ENCODE assay signal across 35 cellular contexts in the genomic region with DNA sequence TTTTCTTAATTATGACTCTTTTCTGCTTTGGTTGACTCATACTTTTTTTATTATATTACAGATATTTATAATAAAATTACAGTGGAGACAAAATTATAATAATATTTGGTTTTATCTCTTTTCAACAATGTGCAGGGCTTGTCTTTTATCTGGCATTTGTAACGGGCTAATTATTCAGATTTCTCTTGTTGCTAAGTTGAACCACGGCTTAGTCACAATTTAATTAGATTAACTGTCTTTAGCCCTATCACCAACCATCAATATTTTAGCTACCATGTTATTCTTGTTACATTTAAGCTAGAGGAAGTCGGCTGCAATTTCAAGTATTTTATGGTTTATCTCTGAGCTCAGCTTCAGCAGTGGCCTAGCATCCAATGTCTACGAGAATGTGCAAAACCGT.
DNase-seq lines count a peak whose midpoint lies in the region; ATAC-seq and TF ChIP-seq lines count a peak whose summit lies in the region.
"Had no signal": no experiment of that assay in that cellular context is flagged by ENCODE, and none has a peak within 500 bp of the region (broad histone marks: within the 10 kb centered on the region; RNA-seq: fewer than 3 reads in every experiment).

No MANE protein-coding gene starts in this region.

- CTCF ChIA-PET in SK-N-SH (lab: Yijun Ruan, JAX) = interaction anchor here (0.7 to 2.0 kb wide), 6 partner anchors 10 to 41 kb away, joined by 3 to 5 read pairs (median 4); no protein-coding TSS in a partner anchor
- CTCF ChIA-PET in activated CD4-positive, alpha-beta memory T cell treated with anti-CD3 and anti-CD28 coated beads for 36 hours (lab: Charles Lee) = no interaction called here

- H3K27ac ChIP-seq in SK-N-SH (ENCODE audit: low read depth in 2 of 2, low read length in 1 of 2) (peak overlapping the region in 1 of 2 experiments; percentile 92; a peak in 2 of 4 replicates), SU-DHL-6 (ENCODE audit: low read depth, low read length) (no peak overlapping the region), ovary (no peak overlapping the region)
- H3K27ac ChIP-seq: 22Rv1; A549; BLaER1; BLaER1 treated with 17β-estradiol and CSF1 and Interleukin-3, amounts not matched to agents 10 nM and 100 nM; C4-2B had no signal

- H3K27ac Mint-ChIP-seq in natural killer cell = no peak overlapping the region
- H3K27ac Mint-ChIP-seq in activated CD4-positive, alpha-beta memory T cell treated with anti-CD3 and anti-CD28 coated beads for 36 hours = no peak overlapping the region
- H3K27ac Mint-ChIP-seq: B cell; CD14-positive monocyte; CD4-positive, alpha-beta memory T cell; CD4-positive, alpha-beta T cell; CD4-positive, CD25-positive, alpha-beta regulatory T cell; CD8-positive, alpha-beta memory T cell; CD8-positive, alpha-beta T cell had no signal

- H3K27me3 Mint-ChIP-seq in natural killer cell (ENCODE audit: low read depth in 2 of 2) = no peaks in the 10 kb centered on the region
- no peaks in the 10 kb centered on the region for H3K27me3 Mint-ChIP-seq in activated CD4-positive, alpha-beta memory T cell treated with anti-CD3 and anti-CD28 coated beads for 36 hours
- H3K27me3 Mint-ChIP-seq: B cell; CD4-positive, alpha-beta memory T cell; CD4-positive, alpha-beta T cell; CD4-positive, CD25-positive, alpha-beta regulatory T cell; CD8-positive, alpha-beta memory T cell had no signal

- intact Hi-C loops in natural killer cell (cut with micrococcal nuclease) = no loop called here
- intact Hi-C loops in ovary (cut with DNase I) = no loop called here
- intact Hi-C loops in activated CD4-positive, alpha-beta memory T cell treated with anti-CD3 and anti-CD28 coated beads for 36 hours (cut with micrococcal nuclease) = no loop called here

- no peak overlapping the region for H3K4me3 Mint-ChIP-seq in natural killer cell
- H3K4me3 Mint-ChIP-seq in activated CD4-positive, alpha-beta memory T cell treated with anti-CD3 and anti-CD28 coated beads for 36 hours = no peak overlapping the region
- H3K4me3 Mint-ChIP-seq: B cell; CD14-positive monocyte; CD4-positive, alpha-beta memory T cell; CD4-positive, alpha-beta T cell; CD4-positive, CD25-positive, alpha-beta regulatory T cell; CD8-positive, alpha-beta memory T cell; CD8-positive, alpha-beta T cell had no signal

- H4K20me1 ChIP-seq in SK-N-SH (ENCODE audit: insufficient read depth) (no peaks in the 10 kb centered on the region), SU-DHL-6 (ENCODE audit: low read depth, low read length) (no peaks in the 10 kb centered on the region)
- H4K20me1 ChIP-seq: BLaER1; BLaER1 treated with 17β-estradiol and CSF1 and Interleukin-3, amounts not matched to agents 10 nM and 100 nM had no signal

- no peaks in the 10 kb centered on the region for H3K27me3 ChIP-seq in SK-N-SH (ENCODE audit: insufficient read depth)
- no peaks in the 10 kb centered on the region for H3K27me3 ChIP-seq in SU-DHL-6 (ENCODE audit: low read length)
- H3K27me3 ChIP-seq in ovary = no peaks in the 10 kb centered on the region
- H3K27me3 ChIP-seq: BE2C; BLaER1; BLaER1 treated with 17β-estradiol and CSF1 and Interleukin-3, amounts not matched to agents 10 nM and 100 nM had no signal

- TF ChIP-seq CTCF in SK-N-SH (IDR thresholded peaks at IDR 0.05) = no peak
- no peak for TF ChIP-seq CTCF in SU-DHL-6 (IDR thresholded peaks at IDR 0.05; ENCODE audit: insufficient read depth, low read length, poor library complexity, severe bottlenecking)
- no peak for TF ChIP-seq CTCF in natural killer cell (IDR thresholded peaks at IDR 0.05)
- TF ChIP-seq CTCF in ovary (IDR thresholded peaks at IDR 0.05) = no peak

- H3F3A ChIP-seq in SK-N-SH (replicated peaks; ENCODE audit: insufficient read depth) (no peaks in the 10 kb centered on the region), SU-DHL-6 (ENCODE audit: insufficient read depth) (no peaks in the 10 kb centered on the region)

- H3K79me2 ChIP-seq in SK-N-SH (ENCODE audit: insufficient read depth) = no peaks in the 10 kb centered on the region
- no peaks in the 10 kb centered on the region for H3K79me2 ChIP-seq in SU-DHL-6 (ENCODE audit: insufficient read depth, low read length)

- H3K9me2 ChIP-seq in SK-N-SH (0 out of 2 replicates have a peak, but pooled peaks cover 4% of the 10 kb centered on the region), SU-DHL-6 (replicated peaks; ENCODE audit: insufficient read depth, low read length) (no peaks in the 10 kb centered on the region)

- TF ChIP-seq RAD21 in SK-N-SH (IDR thresholded peaks at IDR 0.05; ENCODE audit: low read length) = peak; percentile 33

- no peak overlapping the region for H2AFZ ChIP-seq in SK-N-SH (ENCODE audit: low read depth)
- peak overlapping the region; percentile 34 for H2AFZ ChIP-seq in SU-DHL-6 (ENCODE audit: low read depth, low read length, severe bottlenecking)

- H3K9me3 Mint-ChIP-seq in natural killer cell = peaks cover 12 to 18% of the 10 kb centered on the region in 2 donors
- no peaks in the 10 kb centered on the region for H3K9me3 Mint-ChIP-seq in activated CD4-positive, alpha-beta memory T cell treated with anti-CD3 and anti-CD28 coated beads for 36 hours

- DNase-seq in NCI-H82 (lab: John Stamatoyannopoulos, UW) = peak; percentile 7
- DNase-seq in NCI-H82 treated with DMSO at 0.1 percent for 48 hours (lab: John Stamatoyannopoulos, UW; ENCODE audit: unreplicated experiment) = no peak
- peak; percentile 32 for DNase-seq in SK-N-SH
- no peak for DNase-seq in natural killer cell
- DNase-seq in ovary = no peak
- no peak for DNase-seq in activated CD4-positive, alpha-beta memory T cell treated with anti-CD3 and anti-CD28 coated beads for 36 hours
- DNase-seq: 8988T; ACHN; AML-193; BE2C; C1 segment of cervical spinal cord; Caco-2; Calu3; CD4-positive, alpha-beta memory T cell; CD4-positive, alpha-beta T cell; CD4-positive, CD25-positive, alpha-beta regulatory T cell; CD8-positive, alpha-beta memory T cell; CD8-positive, alpha-beta T cell; COR-L47; DMS 273 treated with DMSO at 0.1 percent for 48 hours; DMS153; DMS53; DMS79; DMS79 treated with DMSO at 0.1 percent for 48 hours; DND-41; EL had no signal

- H3K4me1 Mint-ChIP-seq in natural killer cell = no peaks in the 10 kb centered on the region
- H3K4me1 Mint-ChIP-seq in activated CD4-positive, alpha-beta memory T cell treated with anti-CD3 and anti-CD28 coated beads for 36 hours (ENCODE audit: low read depth) = no peaks in the 10 kb centered on the region
- H3K4me1 Mint-ChIP-seq: B cell; CD14-positive monocyte; CD4-positive, alpha-beta memory T cell; CD4-positive, CD25-positive, alpha-beta regulatory T cell; CD8-positive, alpha-beta memory T cell had no signal

- H3K36me3 ChIP-seq in SK-N-SH (replicated peaks in 1 of 2; ENCODE audit: control insufficient read depth in 1 of 2, insufficient read depth in 2 of 2, low read length in 1 of 2) = no peaks in the 10 kb centered on the region
- H3K36me3 ChIP-seq in SU-DHL-6 (ENCODE audit: low read length) = no peaks in the 10 kb centered on the region
- H3K36me3 ChIP-seq in ovary = no peaks in the 10 kb centered on the region
- H3K36me3 ChIP-seq: BE2C; BLaER1; BLaER1 treated with 17β-estradiol and CSF1 and Interleukin-3, amounts not matched to agents 10 nM and 100 nM had no signal

- no peak overlapping the region for H3K4me2 ChIP-seq in SK-N-SH
- H3K4me2 ChIP-seq in SU-DHL-6 (ENCODE audit: low read depth, low read length, poor library complexity, severe bottlenecking) = no peak overlapping the region
- H3K4me2 ChIP-seq: A549; BLaER1; BLaER1 treated with 17β-estradiol and CSF1 and Interleukin-3, amounts not matched to agents 10 nM and 100 nM had no signal

- no peaks in the 10 kb centered on the region for H3K36me3 Mint-ChIP-seq in natural killer cell
- H3K36me3 Mint-ChIP-seq in activated CD4-positive, alpha-beta memory T cell treated with anti-CD3 and anti-CD28 coated beads for 36 hours = no peaks in the 10 kb centered on the region
- H3K36me3 Mint-ChIP-seq: CD14-positive monocyte; CD4-positive, alpha-beta memory T cell; CD4-positive, CD25-positive, alpha-beta regulatory T cell; CD8-positive, alpha-beta T cell had no signal

- TF ChIP-seq POLR2A in ovary (IDR thresholded peaks at IDR 0.05) = no peak

- H3K9me3 ChIP-seq in SK-N-SH (peaks cover 8% of the 10 kb centered on the region; the same call in 1 of the 2 replicates), SU-DHL-6 (ENCODE audit: insufficient read depth, low read length) (no peaks in the 10 kb centered on the region), ovary (no peaks in the 10 kb centered on the region)
- H3K9me3 ChIP-seq: A549; BE2C; BLaER1; BLaER1 treated with 17β-estradiol and CSF1 and Interleukin-3, amounts not matched to agents 10 nM and 100 nM; Caco-2 had no signal

- H3K9ac ChIP-seq in SK-N-SH = no peak overlapping the region
- H3K9ac ChIP-seq in SU-DHL-6 (ENCODE audit: low read length) = no peak overlapping the region
- H3K9ac ChIP-seq: BLaER1; BLaER1 treated with 17β-estradiol and CSF1 and Interleukin-3, amounts not matched to agents 10 nM and 100 nM had no signal

- WGBS in SK-N-SH (ENCODE audit: low lambda C conversion rate) = 1% methylated on average over 5 of the region's 5 CpGs
- WGBS in ovary, 3 donors = 56 to 73% (median 63%) methylated on average over 5 of the region's 5 CpGs

- no peak for ATAC-seq in SK-N-SH treated with all-trans-retinoic acid at 6 μM for 48 hours
- ATAC-seq in natural killer cell = no peak
- ATAC-seq: A549; CD8-positive, alpha-beta T cell had no signal

- H3K4me3 ChIP-seq in SK-N-SH (ENCODE audit: low read depth in 2 of 2, low read length in 1 of 2) (no peak overlapping the region), SU-DHL-6 (ENCODE audit: insufficient read depth, low read length, poor library complexity, severe bottlenecking) (no peak overlapping the region), ovary (no peak overlapping the region)
- H3K4me3 ChIP-seq: A549; BLaER1; BLaER1 treated with 17β-estradiol and CSF1 and Interleukin-3, amounts not matched to agents 10 nM and 100 nM had no signal

- H3K4me1 ChIP-seq in SK-N-SH (ENCODE audit: control insufficient read depth in 1 of 2, insufficient read depth in 2 of 2, low read depth in 1 of 2, low read length in 1 of 2) (no peaks in the 10 kb centered on the region; a peak in 1 of 4 replicates), ovary (ENCODE audit: insufficient read depth) (no peaks in the 10 kb centered on the region)
- H3K4me1 ChIP-seq: A549; BLaER1; BLaER1 treated with 17β-estradiol and CSF1 and Interleukin-3, amounts not matched to agents 10 nM and 100 nM; Caco-2 had no signal

- TF ChIP-seq EP300 in SK-N-SH (IDR thresholded peaks at IDR 0.05; ENCODE audit: borderline replicate concordance in 1 of 2, low read depth in 1 of 2, low read length in 1 of 2) (peak in 1 of 2 experiments; percentile 92; a peak in 2 of 4 replicates), ovary (IDR thresholded peaks at IDR 0.05) (no peak)

- POLR2A ChIA-PET in SK-N-SH (lab: Yijun Ruan, JAX) = no interaction called here
- POLR2A ChIA-PET in activated CD4-positive, alpha-beta memory T cell treated with anti-CD3 and anti-CD28 coated beads for 36 hours (lab: Charles Lee) = no interaction called here

TF ChIP-seq in SK-N-SH, 30 proteins besides CTCF, POLR2A, EP300 and RAD21 (continues in another document):
- no peak for TF ChIP-seq SIN3A (IDR thresholded peaks at IDR 0.05; ENCODE audit: borderline replicate concordance, low read depth, low read length)
- no peak for TF ChIP-seq TCF12 (IDR thresholded peaks at IDR 0.05)

TF ChIP-seq in SK-N-SH treated with all-trans-retinoic acid at 6 μM for 48 hours, 23 proteins besides CTCF, POLR2A, EP300 and RAD21 (continues in another document):
- TF ChIP-seq ISL1 (CRISPR knock-in tag; IDR thresholded peaks at IDR 0.05) (peak; percentile 98), ZFP3 (CRISPR knock-in tag; IDR thresholded peaks at IDR 0.05) (peak; percentile 65; the same call in 1 of the 2 replicates)

Comparison
In these comparisons a context has a peak if more than half of its experiments do, and no peak if none do; other contexts are left out.
1. DNase-seq: peak in NCI-H82 (single experiment) and SK-N-SH (single experiment); none in NCI-H82 treated with DMSO at 0.1 percent for 48 hours (single experiment), natural killer cell (single experiment), ovary (0 of 5) and activated CD4-positive, alpha-beta memory T cell treated with anti-CD3 and anti-CD28 coated beads for 36 hours (single experiment).